ENCODE assay signal across 13 cellular contexts in the genomic region with DNA sequence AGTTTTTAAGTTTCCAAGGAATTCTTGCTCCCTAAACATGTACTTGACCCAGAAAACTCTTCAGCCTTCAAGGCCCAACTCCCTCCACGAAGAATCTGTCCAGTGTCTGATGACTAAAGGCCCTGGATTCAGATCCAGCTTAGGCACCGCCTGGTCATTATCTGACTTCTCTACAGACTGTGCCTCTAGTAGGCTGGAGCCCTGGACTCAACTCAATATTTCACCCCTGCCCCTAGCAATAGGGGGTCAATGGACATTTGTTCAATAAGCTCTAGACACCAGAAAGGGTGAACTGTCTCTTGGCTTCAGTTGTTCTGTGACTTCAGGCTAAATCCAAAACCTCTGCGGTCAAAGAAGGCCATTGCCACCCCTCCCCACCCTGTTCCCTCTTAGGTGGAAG. TPM values are rescaled to one million over a fixed set of nuclear protein-coding genes. Genes with fewer than 3 reads are reported as not detected.
DNase-seq lines count a peak whose midpoint lies in the region; ATAC-seq and TF ChIP-seq lines count a peak whose summit lies in the region.
"Had no signal": no experiment of that assay in that cellular context is flagged by ENCODE, and none has a peak within 500 bp of the region (broad histone marks: within the 10 kb centered on the region; RNA-seq: fewer than 3 reads in every experiment).

No MANE protein-coding gene starts in this region.

- H3K4me3 ChIP-seq in mammary epithelial cell (replicated peaks in 1 of 3; ENCODE audit: insufficient read depth in 1 of 3, low read depth in 2 of 3, low read length in 3 of 3), result no peak overlapping the region
- H3K4me3 ChIP-seq in breast epithelium, result no peak overlapping the region
- no peak overlapping the region for H3K4me3 ChIP-seq in mesenchymal stem cell (ENCODE audit: insufficient read depth in 1 of 2, low read depth in 1 of 2, low read length in 2 of 2)
- no peak overlapping the region for H3K4me3 ChIP-seq in upper lobe of right lung
- H3K4me3 ChIP-seq: esophagus muscularis mucosa had no signal

- H3K9ac ChIP-seq in mammary epithelial cell (ENCODE audit: insufficient read depth, low read length) (no peak overlapping the region), mesenchymal stem cell (ENCODE audit: low read length) (no peak overlapping the region)

- no peaks in the 10 kb centered on the region for H3K9me3 ChIP-seq in mammary epithelial cell (replicated peaks; ENCODE audit: insufficient read depth, low read length)
- H3K9me3 ChIP-seq in breast epithelium, result no peaks in the 10 kb centered on the region
- H3K9me3 ChIP-seq in mesenchymal stem cell (ENCODE audit: control insufficient read depth, low read length), result no peaks in the 10 kb centered on the region
- no peaks in the 10 kb centered on the region for H3K9me3 ChIP-seq in upper lobe of right lung
- H3K9me3 ChIP-seq: esophagus muscularis mucosa had no signal

- POLR2A ChIA-PET in activated B cell treated with CpG ODN at 0.5 μM for 24 hours (lab: Charles Lee), result interaction anchor here (5.4 to 35.7 kb wide), 3 partner anchors 10 to 28 kb away, joined by 43 to 1622 read pairs (median 196); a partner anchor contains a TSS

- no peaks in the 10 kb centered on the region for H4K20me1 ChIP-seq in mammary epithelial cell (ENCODE audit: insufficient read depth, low read length)

- peak overlapping the region; percentile 98 for H3K27ac Mint-ChIP-seq in activated B cell treated with CpG ODN at 0.5 μM for 24 hours

- H3K27me3 ChIP-seq in mammary epithelial cell (ENCODE audit: insufficient read depth, low read length) (no peaks in the 10 kb centered on the region), breast epithelium (no peaks in the 10 kb centered on the region), mesenchymal stem cell (ENCODE audit: control insufficient read depth in 1 of 2, insufficient read depth in 1 of 2, low read length in 2 of 2) (no peaks in the 10 kb centered on the region), upper lobe of right lung (no peaks in the 10 kb centered on the region)
- H3K27me3 ChIP-seq: esophagus muscularis mucosa had no signal

- H3K36me3 ChIP-seq in mammary epithelial cell (ENCODE audit: insufficient read depth, low read length) (no peaks in the 10 kb centered on the region), breast epithelium (no peaks in the 10 kb centered on the region), mesenchymal stem cell (ENCODE audit: control insufficient read depth in 1 of 2, insufficient read depth in 2 of 2, low read depth in 1 of 2, low read length in 2 of 2) (no peaks in the 10 kb centered on the region), upper lobe of right lung (no peaks in the 10 kb centered on the region)
- H3K36me3 ChIP-seq: esophagus muscularis mucosa had no signal

- in situ Hi-C loops in mammary epithelial cell (cut with MboI; ENCODE audit: low sequenced_read_pairs in 2 of 2), result no loop called here

- no peak overlapping the region for H4K91ac ChIP-seq in mesenchymal stem cell (ENCODE audit: low read length)

- H3K23ac ChIP-seq in mesenchymal stem cell (ENCODE audit: low read length in 2 of 2), result no peak overlapping the region

- peak overlapping the region; percentile 33 to 76 for H2BK12ac ChIP-seq in mesenchymal stem cell (ENCODE audit: low read length in 2 of 2)

- TF ChIP-seq CTCF in mammary epithelial cell (conservative IDR thresholded peaks at IDR 0.05 in 1 of 2, IDR thresholded peaks at IDR 0.05 in 1 of 2; ENCODE audit: extremely low read depth in 1 of 2, insufficient read depth in 1 of 2, low read depth in 1 of 2, low read length in 2 of 2), result no peak
- no peak for TF ChIP-seq CTCF in breast epithelium (IDR thresholded peaks at IDR 0.05)
- TF ChIP-seq CTCF in activated B cell treated with CpG ODN at 0.5 μM for 24 hours (IDR thresholded peaks at IDR 0.05), result no peak
- no peak for TF ChIP-seq CTCF in upper lobe of right lung (IDR thresholded peaks at IDR 0.05)

- H3K27me3 Mint-ChIP-seq in activated B cell treated with CpG ODN at 0.5 μM for 24 hours, result no peaks in the 10 kb centered on the region

- ATAC-seq in activated B cell treated with CpG ODN at 0.5 μM for 24 hours (ENCODE audit: low read depth) (no peak), upper lobe of right lung (no peak)

- H4K8ac ChIP-seq in mesenchymal stem cell (ENCODE audit: low read length), result no peak overlapping the region

- DNase-seq in mammary epithelial cell (no peak), breast epithelium (ENCODE audit: low spot score in 2 of 2) (no peak), activated B cell treated with CpG ODN at 0.5 μM for 24 hours (no peak), mesenchymal stem cell (no peak), upper lobe of right lung (no peak), SKM-1 (lab: John Stamatoyannopoulos, UW; ENCODE audit: unreplicated experiment) (no peak), NCI-H524 (lab: John Stamatoyannopoulos, UW) (no peak)
- no peak for DNase-seq in stimulated activated CD4-positive, alpha-beta T cell treated with anti-CD3 and anti-CD28 coated beads, Interleukin-2, amount 100 ng/mL, for 24 hours
- DNase-seq: cerebellar nuclear complex, NCI-H345, SHP77 had no signal

- dilution Hi-C loops in mammary epithelial cell (cut with HindIII; ENCODE audit: low sequenced_read_pairs), result no loop called here

- peaks cover 1% of the 10 kb centered on the region for H3K36me3 Mint-ChIP-seq in activated B cell treated with CpG ODN at 0.5 μM for 24 hours (ENCODE audit: low read depth)

- peak overlapping the region; percentile 6 for H2BK120ac ChIP-seq in mesenchymal stem cell (ENCODE audit: low read depth, low read length)

- peak overlapping the region; percentile 4 for H2BK15ac ChIP-seq in mesenchymal stem cell (ENCODE audit: low read depth, poor library complexity, severe bottlenecking)

- H2AFZ ChIP-seq in mammary epithelial cell (ENCODE audit: low read depth, low read length), result no peak overlapping the region
- no peak overlapping the region for H2AFZ ChIP-seq in mesenchymal stem cell (ENCODE audit: low read depth, low read length)

- H3K9me3 Mint-ChIP-seq in activated B cell treated with CpG ODN at 0.5 μM for 24 hours, result no peaks in the 10 kb centered on the region

- no peak overlapping the region for H3K14ac ChIP-seq in mesenchymal stem cell (ENCODE audit: low read length in 2 of 2)

- H3K27ac ChIP-seq in mammary epithelial cell (ENCODE audit: insufficient read depth, low read depth, low read length) (no peak overlapping the region), breast epithelium (peak overlapping the region in 1 of 2 donors; percentile 83), mesenchymal stem cell (ENCODE audit: low read length, poor library complexity, severe bottlenecking) (no peak overlapping the region), upper lobe of right lung (peak overlapping the region; percentile 25)
- H3K27ac ChIP-seq: esophagus muscularis mucosa, VCaP had no signal

- no peaks in the 10 kb centered on the region for H3K79me1 ChIP-seq in mesenchymal stem cell (replicated peaks; ENCODE audit: low read length, poor library complexity, severe bottlenecking)

- peak overlapping the region; percentile 84 for H2AK5ac ChIP-seq in mesenchymal stem cell (ENCODE audit: low read length, severe bottlenecking)

- no peak for TF ChIP-seq POLR2A in breast epithelium (IDR thresholded peaks at IDR 0.05)

- intact Hi-C loops in mammary epithelial cell (cut with micrococcal nuclease), result no loop called here
- intact Hi-C loops in breast epithelium (cut with DNase I; ENCODE audit: low total_unique reads), result no loop called here
- intact Hi-C loops in activated B cell treated with CpG ODN at 0.5 μM for 24 hours (cut with micrococcal nuclease), result loop anchor here (5.0 to 10.0 kb wide), 3 partner anchors 872 to 2000 kb away; a partner anchor contains a TSS
- intact Hi-C loops in upper lobe of right lung (cut with DNase I), result no loop called here

- WGBS in mammary epithelial cell (ENCODE audit: low coverage, missing lambda C conversion rate), result 95% methylated on average over 3 of the region's 3 CpGs
- WGBS in mesenchymal stem cell, result 81% methylated on average over 3 of the region's 3 CpGs

- H3K4me2 ChIP-seq in mammary epithelial cell (ENCODE audit: insufficient read depth, low read depth, low read length), result peak overlapping the region; percentile 14
- no peak overlapping the region for H3K4me2 ChIP-seq in mesenchymal stem cell (ENCODE audit: low read length, poor library complexity, severe bottlenecking)

- H3K4me1 ChIP-seq in mammary epithelial cell (ENCODE audit: insufficient read depth, low read length) (peaks cover 48% of the 10 kb centered on the region), breast epithelium (peaks cover 5 to 15% of the 10 kb centered on the region in 2 donors), mesenchymal stem cell (ENCODE audit: control insufficient read depth, insufficient read depth, low read depth, low read length) (peaks cover 36% of the 10 kb centered on the region), upper lobe of right lung (peaks cover 44% of the 10 kb centered on the region)

- peak overlapping the region; percentile 67 for H3K4me3 Mint-ChIP-seq in activated B cell treated with CpG ODN at 0.5 μM for 24 hours

- no peak overlapping the region for H2BK5ac ChIP-seq in mesenchymal stem cell (ENCODE audit: low read depth, low read length, poor library complexity, severe bottlenecking)

- peak overlapping the region; percentile 23 to 89 for H3K18ac ChIP-seq in mesenchymal stem cell (ENCODE audit: low read depth in 1 of 2, low read length in 2 of 2)

- peak overlapping the region in 1 of 2 experiments; percentile 57 for H3K4ac ChIP-seq in mesenchymal stem cell (ENCODE audit: low read depth in 1 of 2, low read length in 2 of 2)

- no TSS peak for BruUV-seq in mammary epithelial cell (replicated peaks; lab: Mats Ljungman, UMichigan)

- no peaks in the 10 kb centered on the region for H3K79me2 ChIP-seq in mammary epithelial cell (ENCODE audit: insufficient read depth, low read length)

- H3K4me1 Mint-ChIP-seq in activated B cell treated with CpG ODN at 0.5 μM for 24 hours, result peaks cover 91% of the 10 kb centered on the region

- CTCF ChIA-PET in mammary epithelial cell (lab: Charles Lee; ENCODE audit: low non-redundant PET) (no interaction called here), activated B cell treated with CpG ODN at 0.5 μM for 24 hours (lab: Charles Lee) (interaction anchor here (0.9 to 10.0 kb wide), 5 partner anchors 13 to 38 kb away, joined by 3 to 139 read pairs (median 70); a partner anchor contains a TSS)

RNA-seq across cellular contexts. Expression of a gene that starts 34.5 kb away (rescaled TPM):
- total RNA-seq in mammary epithelial cell (10 to 100 TPM; 11.8 TPM), breast epithelium (1 to 10 TPM in 2 of 3 donors, under 1 TPM in 1; 0.98 to 2.2 (median 1.1) TPM), activated B cell treated with CpG ODN at 0.5 μM for 24 hours (26.1 and 26.2 TPM in 2 replicates), upper lobe of right lung (8.8 TPM)
- 3.1 TPM for polyA plus RNA-seq in mammary epithelial cell
- polyA minus RNA-seq in mammary epithelial cell, result 3.3 TPM
- polyA plus RNA-seq in mesenchymal stem cell (2013, experiment 1 of 2), result 2.9 TPM
- polyA plus RNA-seq in mesenchymal stem cell (2013, experiment 2 of 2), result 2.9 TPM

RNA-seq across cellular contexts. Expression of a gene that starts 59.3 kb away (rescaled TPM):
- total RNA-seq in mammary epithelial cell (10 to 100 TPM in 1 of 2 donors, 1 to 10 TPM in 1; 1.5 to 11.5 TPM), breast epithelium (1 to 10 TPM; 1.1 to 2.2 (median 2.0) TPM), activated B cell treated with CpG ODN at 0.5 μM for 24 hours (1.2 and 1.4 TPM in 2 replicates), upper lobe of right lung (4.8 TPM)
- 1.4 TPM for polyA plus RNA-seq in mammary epithelial cell
- polyA minus RNA-seq in mammary epithelial cell, result 2.4 TPM
- 1.8 TPM for polyA plus RNA-seq in mesenchymal stem cell (2013, experiment 1 of 2)
- polyA plus RNA-seq in mesenchymal stem cell (2013, experiment 2 of 2), result 1.8 TPM
